21 cellular contexts compared by ENCODE assay signal in genomic region chr12:111469406-111469805, GRCh38.
DNase-seq lines count a peak whose midpoint lies in the region; ATAC-seq and TF ChIP-seq lines count a peak whose summit lies in the region.
"Had no signal": no experiment of that assay in that cellular context is flagged by ENCODE, and none has a peak within 500 bp of the region (broad histone marks: within the 10 kb centered on the region; RNA-seq: fewer than 3 reads in every experiment).

No MANE protein-coding gene starts in this region.

- no peak overlapping the region for H3K56ac ChIP-seq in IMR-90 (ENCODE audit: extremely low read depth, insufficient read depth, low read length)

- no peak overlapping the region for H4K91ac ChIP-seq in IMR-90 (ENCODE audit: insufficient read depth, low read depth, low read length)

- no peak overlapping the region for H4K5ac ChIP-seq in IMR-90 (ENCODE audit: low read depth, low read length)

- POLR2A ChIA-PET in IMR-90 (lab: Charles Lee; ENCODE audit: unreplicated experiment): no interaction called here

- H3K27ac ChIP-seq in ACC112 (ENCODE audit: low read depth, low read length) (peak overlapping the region; percentile 76), IMR-90 (ENCODE audit: insufficient read depth, low read length) (no peak overlapping the region; the same call in 1 of the 2 replicates), hepatocyte (peak overlapping the region; percentile 77)
- H3K27ac ChIP-seq: BLaER1 treated with 17β-estradiol and CSF1 and Interleukin-3, amounts not matched to agents 10 nM and 100 nM had no signal

- TF ChIP-seq CTCF in IMR-90 (conservative IDR thresholded peaks at IDR 0.05; ENCODE audit: low read depth, low read length) (no peak), astrocyte of the spinal cord (IDR thresholded peaks at IDR 0.05; ENCODE audit: low read depth, low read length) (no peak), hepatocyte (IDR thresholded peaks at IDR 0.05; ENCODE audit: poor library complexity) (no peak)

- H3K4me3 ChIP-seq in ACC112 (ENCODE audit: low read depth, low read length) (no peak overlapping the region), IMR-90 (ENCODE audit: insufficient read depth, low read depth, low read length) (no peak overlapping the region), astrocyte of the spinal cord (ENCODE audit: low read depth, low read length) (no peak overlapping the region), hepatocyte (no peak overlapping the region)
- H3K4me3 ChIP-seq: BLaER1 treated with 17β-estradiol and CSF1 and Interleukin-3, amounts not matched to agents 10 nM and 100 nM; GM23338 had no signal

- no peak overlapping the region for H3K4ac ChIP-seq in IMR-90 (ENCODE audit: low read depth, low read length)

- peaks cover 9% of the 10 kb centered on the region for H3K79me2 ChIP-seq in ACC112 (ENCODE audit: control insufficient read depth, insufficient read depth, low read length, unreplicated experiment)
- H3K79me2 ChIP-seq in hepatocyte: no peaks in the 10 kb centered on the region

- intact Hi-C loops in IMR-90 (cut with micrococcal nuclease): loop anchor here (5.0 kb wide), 1 partner anchor 128 kb away; the partner anchor contains the start of gene ATXN2

- DNase-seq in IMR-90: peak; percentile 76
- peak; percentile 31 for DNase-seq in astrocyte of the spinal cord (ENCODE audit: low read depth, low spot score)
- no peak for DNase-seq in hepatocyte (ENCODE audit: low spot score)
- no peak for DNase-seq in NOMO-1 (lab: John Stamatoyannopoulos, UW; ENCODE audit: unreplicated experiment in 2 of 2)
- DNase-seq in activated naive CD8-positive, alpha-beta T cell treated with anti-CD3 and anti-CD28 coated beads for 36 hours: no peak
- DNase-seq: 8988T; Calu3; CD8-positive, alpha-beta T cell; KG1; MV-4-11; NCI-H1417; NCI-H187 treated with DMSO at 0.1 percent for 48 hours; NCI-H226; NCI-H524; NCI-H82 had no signal

- no peak overlapping the region for H3K4me3 Mint-ChIP-seq in stimulated activated memory B cell treated with anti-CD40 and anti-IgM and Interleukin-4, amounts not matched to agents 10 μg/mL and 1 μg/mL and 100 μg/mL, for 72 hours
- no peak overlapping the region for H3K4me3 Mint-ChIP-seq in activated naive CD8-positive, alpha-beta T cell treated with anti-CD3 and anti-CD28 coated beads for 36 hours
- H3K4me3 Mint-ChIP-seq: CD8-positive, alpha-beta T cell; GM23338 had no signal

- no peak overlapping the region for H2AK5ac ChIP-seq in IMR-90 (ENCODE audit: low read depth, low read length)

- peaks cover 27% of the 10 kb centered on the region; the same call in 1 of the 2 replicates for H4K20me1 ChIP-seq in IMR-90 (ENCODE audit: insufficient read depth, low read length)
- H4K20me1 ChIP-seq in hepatocyte (ENCODE audit: insufficient read depth, poor library complexity, severe bottlenecking): no peaks in the 10 kb centered on the region

- in situ Hi-C loops in IMR-90 (cut with MboI; ENCODE audit: low sequenced_read_pairs) (no loop called here), astrocyte of the spinal cord (cut with HindIII; ENCODE audit: low sequenced_read_pairs) (no loop called here)

- H3K4me2 ChIP-seq in IMR-90 (ENCODE audit: low read depth, low read length) (no peak overlapping the region), hepatocyte (no peak overlapping the region)
- H3K4me2 ChIP-seq: BLaER1 treated with 17β-estradiol and CSF1 and Interleukin-3, amounts not matched to agents 10 nM and 100 nM; GM23338 had no signal

- H3K36me3 Mint-ChIP-seq in stimulated activated memory B cell treated with anti-CD40 and anti-IgM and Interleukin-4, amounts not matched to agents 10 μg/mL and 1 μg/mL and 100 μg/mL, for 72 hours: peaks cover 27% of the 10 kb centered on the region
- peaks cover 7% of the 10 kb centered on the region for H3K36me3 Mint-ChIP-seq in activated naive CD8-positive, alpha-beta T cell treated with anti-CD3 and anti-CD28 coated beads for 36 hours

- H2BK15ac ChIP-seq in IMR-90 (ENCODE audit: low read depth, low read length): no peak overlapping the region

- H3K27me3 ChIP-seq in ACC112 (ENCODE audit: insufficient read depth, low read length) (no peaks in the 10 kb centered on the region), IMR-90 (ENCODE audit: control insufficient read depth, insufficient read depth, low read length) (no peaks in the 10 kb centered on the region), hepatocyte (no peaks in the 10 kb centered on the region)
- H3K27me3 ChIP-seq: BLaER1 treated with 17β-estradiol and CSF1 and Interleukin-3, amounts not matched to agents 10 nM and 100 nM had no signal

- H3K4me1 Mint-ChIP-seq in stimulated activated memory B cell treated with anti-CD40 and anti-IgM and Interleukin-4, amounts not matched to agents 10 μg/mL and 1 μg/mL and 100 μg/mL, for 72 hours: no peaks in the 10 kb centered on the region
- H3K4me1 Mint-ChIP-seq in activated naive CD8-positive, alpha-beta T cell treated with anti-CD3 and anti-CD28 coated beads for 36 hours: peaks cover 6% of the 10 kb centered on the region
- H3K4me1 Mint-ChIP-seq: GM23338 had no signal

- peaks cover 18 to 59% of the 10 kb centered on the region in 2 experiments for H3K79me1 ChIP-seq in IMR-90 (ENCODE audit: low read depth in 1 of 2, low read length in 2 of 2)

- H3K27ac Mint-ChIP-seq in stimulated activated memory B cell treated with anti-CD40 and anti-IgM and Interleukin-4, amounts not matched to agents 10 μg/mL and 1 μg/mL and 100 μg/mL, for 72 hours: no peak overlapping the region
- no peak overlapping the region for H3K27ac Mint-ChIP-seq in activated naive CD8-positive, alpha-beta T cell treated with anti-CD3 and anti-CD28 coated beads for 36 hours
- H3K27ac Mint-ChIP-seq: CD8-positive, alpha-beta T cell; GM23338 had no signal

- no peak overlapping the region for H2AK9ac ChIP-seq in IMR-90 (replicated peaks; ENCODE audit: low read depth, low read length, poor library complexity)

- H4K8ac ChIP-seq in IMR-90 (ENCODE audit: low read depth in 2 of 2, low read length in 2 of 2): 0 out of 4 replicates have a peak overlapping the region, but pooled peaks of 1 of the 2 experiments have one; percentile 3

- dilution Hi-C loops in IMR-90 (cut with HindIII; ENCODE audit: low sequenced_read_pairs, unreplicated experiment): no loop called here

- CTCF ChIA-PET in IMR-90 (lab: Yijun Ruan, JAX): no interaction called here

- H3K4me1 ChIP-seq in ACC112 (ENCODE audit: control insufficient read depth, insufficient read depth, low read length, unreplicated experiment) (peaks cover 24% of the 10 kb centered on the region), IMR-90 (ENCODE audit: control insufficient read depth, insufficient read depth, low read length) (peaks cover 15% of the 10 kb centered on the region), hepatocyte (ENCODE audit: insufficient read depth) (no peaks in the 10 kb centered on the region)

- H2BK5ac ChIP-seq in IMR-90 (ENCODE audit: low read depth, low read length, poor library complexity, severe bottlenecking): peak overlapping the region; percentile 74

- no peak overlapping the region for H3K18ac ChIP-seq in IMR-90 (ENCODE audit: low read depth, low read length)

- ATAC-seq in IMR-90 (ENCODE audit: low read depth): peak; percentile 36
- ATAC-seq in HG03280 (IDR thresholded peaks at IDR 0.05; ENCODE audit: unreplicated experiment): no peak
- ATAC-seq in stimulated activated memory B cell treated with anti-CD40 and anti-IgM and Interleukin-4, amounts not matched to agents 10 μg/mL and 1 μg/mL and 100 μg/mL, for 72 hours: no peak
- ATAC-seq: CD8-positive, alpha-beta T cell; GM23338; HepG2 had no signal

- no peak overlapping the region for H2BK20ac ChIP-seq in IMR-90 (ENCODE audit: low read depth, low read length)

- no peak for TF ChIP-seq POLR2A in IMR-90 (IDR thresholded peaks at IDR 0.05; ENCODE audit: low read depth, low read length)

- H3K9me1 ChIP-seq in IMR-90 (ENCODE audit: insufficient read depth, low read length): peaks cover 15% of the 10 kb centered on the region; the same call in 1 of the 2 replicates

- BruUV-seq in IMR-90 (replicated peaks; lab: Mats Ljungman, UMichigan): no TSS peak

- H3K9me3 Mint-ChIP-seq in stimulated activated memory B cell treated with anti-CD40 and anti-IgM and Interleukin-4, amounts not matched to agents 10 μg/mL and 1 μg/mL and 100 μg/mL, for 72 hours: no peaks in the 10 kb centered on the region
- no peaks in the 10 kb centered on the region for H3K9me3 Mint-ChIP-seq in activated naive CD8-positive, alpha-beta T cell treated with anti-CD3 and anti-CD28 coated beads for 36 hours
- H3K9me3 Mint-ChIP-seq: CD8-positive, alpha-beta T cell; GM23338 had no signal

- H3K27me3 Mint-ChIP-seq in stimulated activated memory B cell treated with anti-CD40 and anti-IgM and Interleukin-4, amounts not matched to agents 10 μg/mL and 1 μg/mL and 100 μg/mL, for 72 hours: no peaks in the 10 kb centered on the region
- H3K27me3 Mint-ChIP-seq in activated naive CD8-positive, alpha-beta T cell treated with anti-CD3 and anti-CD28 coated beads for 36 hours: no peaks in the 10 kb centered on the region

- no peak overlapping the region for H3K23ac ChIP-seq in IMR-90 (ENCODE audit: low read depth, low read length)

- no peak overlapping the region for H3K9ac ChIP-seq in IMR-90 (ENCODE audit: low read depth, low read length)
- H3K9ac ChIP-seq: BLaER1 treated with 17β-estradiol and CSF1 and Interleukin-3, amounts not matched to agents 10 nM and 100 nM had no signal

- no peaks in the 10 kb centered on the region for H3K9me3 ChIP-seq in IMR-90 (ENCODE audit: control insufficient read depth, insufficient read depth, low read length)
- H3K9me3 ChIP-seq in hepatocyte (ENCODE audit: low read depth): no peaks in the 10 kb centered on the region
- H3K9me3 ChIP-seq: BLaER1 treated with 17β-estradiol and CSF1 and Interleukin-3, amounts not matched to agents 10 nM and 100 nM had no signal

- H3K36me3 ChIP-seq in ACC112 (ENCODE audit: insufficient read depth, low read length) (peaks cover 29% of the 10 kb centered on the region), IMR-90 (ENCODE audit: control insufficient read depth, insufficient read depth, low read length) (peaks cover 21% of the 10 kb centered on the region), hepatocyte (replicated peaks; ENCODE audit: insufficient read depth, low read depth) (no peaks in the 10 kb centered on the region)

- no peak overlapping the region for H2BK120ac ChIP-seq in IMR-90 (ENCODE audit: low read depth, low read length)

- H3K9me2 ChIP-seq in hepatocyte (replicated peaks; ENCODE audit: insufficient read depth): no peaks in the 10 kb centered on the region

- TF ChIP-seq RAD21 in IMR-90 (IDR thresholded peaks at IDR 0.05; ENCODE audit: low read length): no peak

- no CpG with 5 or more reads among the region's 2 CpGs for WGBS in IMR-90 (ENCODE audit: extremely low coverage in 2 of 2, insufficient read length in 1 of 2), 2 experiments
- WGBS in hepatocyte (ENCODE audit: low lambda C conversion rate, missing lambda C conversion rate): 95% methylated on average over 2 of the region's 2 CpGs

- no peak overlapping the region for H3K14ac ChIP-seq in IMR-90 (replicated peaks; ENCODE audit: low read depth, low read length)

- no peak overlapping the region for H2AFZ ChIP-seq in ACC112 (ENCODE audit: low read length, unreplicated experiment)
- H2AFZ ChIP-seq in IMR-90 (replicated peaks; ENCODE audit: low read length, poor library complexity): no peak overlapping the region
- H2AFZ ChIP-seq in hepatocyte: no peak overlapping the region
- H2AFZ ChIP-seq: GM23338 had no signal

TF ChIP-seq in IMR-90, 13 proteins besides CTCF, POLR2A, EP300 and RAD21 (continues in another document):
- no peak for TF ChIP-seq RFX5 (IDR thresholded peaks at IDR 0.05; ENCODE audit: low read depth, low read length)

Comparison
In these comparisons a context has a peak if more than half of its experiments do, and no peak if none do; other contexts are left out.
1. DNase-seq: peak in IMR-90 (single experiment) and astrocyte of the spinal cord (single experiment); none in hepatocyte (single experiment), NOMO-1 (0 of 2) and activated naive CD8-positive, alpha-beta T cell treated with anti-CD3 and anti-CD28 coated beads for 36 hours (single experiment).